1 cellular context compared by ENCODE assay signal in the genomic region with DNA sequence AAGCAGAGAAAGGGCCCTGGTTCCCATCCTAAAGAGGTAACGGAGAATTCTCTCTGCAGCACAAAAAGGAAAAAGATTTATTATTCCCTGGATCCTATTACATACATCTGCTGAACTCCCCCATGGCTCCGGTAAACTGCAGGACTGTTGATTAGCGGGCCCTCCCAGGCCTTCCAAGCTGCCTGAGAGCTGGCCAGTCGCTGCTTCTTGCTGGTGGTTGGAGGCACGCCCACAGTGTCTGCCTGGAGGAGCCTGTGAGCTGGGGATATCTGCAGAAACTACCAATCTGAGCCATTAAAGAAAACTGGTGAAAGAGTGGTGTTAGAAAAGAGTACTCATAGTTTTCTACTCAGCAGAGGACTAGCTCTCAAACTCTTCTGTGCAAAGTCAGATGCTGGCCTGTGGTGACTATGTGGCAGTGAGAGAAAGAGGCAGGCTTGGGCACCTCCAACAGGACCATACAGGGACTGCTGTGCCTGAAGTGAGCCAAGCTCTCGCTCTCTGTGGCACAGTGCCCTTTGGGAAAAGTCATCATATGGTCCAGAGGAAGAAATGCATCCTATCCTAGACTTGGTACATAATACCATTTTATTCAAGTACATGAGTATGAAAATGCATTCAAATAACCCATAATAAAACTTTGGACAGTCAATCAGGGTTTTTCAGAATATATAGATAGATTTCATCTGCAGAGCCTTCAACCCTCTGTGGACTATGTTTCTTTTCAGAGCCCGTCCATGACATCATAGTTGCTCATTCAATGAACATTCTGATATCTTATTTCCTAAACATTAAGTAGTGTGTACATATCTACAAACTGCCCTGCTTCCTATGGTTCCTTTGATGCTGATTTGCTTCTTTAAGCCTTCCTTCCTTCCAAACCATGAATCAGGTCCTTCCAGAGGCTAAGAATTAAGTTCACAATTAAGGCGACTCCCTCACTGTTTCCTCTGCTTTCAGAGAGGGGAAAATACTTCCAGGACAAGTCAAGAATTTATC.
TF ChIP-seq lines count a peak whose summit lies in the region.

No MANE protein-coding gene starts in this region.

TF ChIP-seq in WTC11, 78 proteins besides CTCF, POLR2A, EP300 and RAD21 (continued from another document):
- TF ChIP-seq ZNF512 (CRISPR knock-in tag; IDR thresholded peaks at IDR 0.05; ENCODE audit: borderline replicate concordance), result no peak
- TF ChIP-seq, protein P1, sequence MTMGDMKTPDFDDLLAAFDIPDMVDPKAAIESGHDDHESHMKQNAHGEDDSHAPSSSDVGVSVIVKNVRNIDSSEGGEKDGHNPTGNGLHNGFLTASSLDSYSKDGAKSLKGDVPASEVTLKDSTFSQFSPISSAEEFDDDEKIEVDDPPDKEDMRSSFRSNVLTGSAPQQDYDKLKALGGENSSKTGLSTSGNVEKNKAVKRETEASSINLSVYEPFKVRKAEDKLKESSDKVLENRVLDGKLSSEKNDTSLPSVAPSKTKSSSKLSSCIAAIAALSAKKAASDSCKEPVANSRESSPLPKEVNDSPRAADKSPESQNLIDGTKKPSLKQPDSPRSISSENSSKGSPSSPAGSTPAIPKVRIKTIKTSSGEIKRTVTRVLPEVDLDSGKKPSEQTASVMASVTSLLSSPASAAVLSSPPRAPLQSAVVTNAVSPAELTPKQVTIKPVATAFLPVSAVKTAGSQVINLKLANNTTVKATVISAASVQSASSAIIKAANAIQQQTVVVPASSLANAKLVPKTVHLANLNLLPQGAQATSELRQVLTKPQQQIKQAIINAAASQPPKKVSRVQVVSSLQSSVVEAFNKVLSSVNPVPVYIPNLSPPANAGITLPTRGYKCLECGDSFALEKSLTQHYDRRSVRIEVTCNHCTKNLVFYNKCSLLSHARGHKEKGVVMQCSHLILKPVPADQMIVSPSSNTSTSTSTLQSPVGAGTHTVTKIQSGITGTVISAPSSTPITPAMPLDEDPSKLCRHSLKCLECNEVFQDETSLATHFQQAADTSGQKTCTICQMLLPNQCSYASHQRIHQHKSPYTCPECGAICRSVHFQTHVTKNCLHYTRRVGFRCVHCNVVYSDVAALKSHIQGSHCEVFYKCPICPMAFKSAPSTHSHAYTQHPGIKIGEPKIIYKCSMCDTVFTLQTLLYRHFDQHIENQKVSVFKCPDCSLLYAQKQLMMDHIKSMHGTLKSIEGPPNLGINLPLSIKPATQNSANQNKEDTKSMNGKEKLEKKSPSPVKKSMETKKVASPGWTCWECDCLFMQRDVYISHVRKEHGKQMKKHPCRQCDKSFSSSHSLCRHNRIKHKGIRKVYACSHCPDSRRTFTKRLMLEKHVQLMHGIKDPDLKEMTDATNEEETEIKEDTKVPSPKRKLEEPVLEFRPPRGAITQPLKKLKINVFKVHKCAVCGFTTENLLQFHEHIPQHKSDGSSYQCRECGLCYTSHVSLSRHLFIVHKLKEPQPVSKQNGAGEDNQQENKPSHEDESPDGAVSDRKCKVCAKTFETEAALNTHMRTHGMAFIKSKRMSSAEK (CRISPR knock-in tag; IDR thresholded peaks at IDR 0.05; ENCODE audit: borderline replicate concordance), result no peak
- TF ChIP-seq ZNF671 (CRISPR knock-in tag; IDR thresholded peaks at IDR 0.05), result no peak
- TF ChIP-seq, protein P2, sequence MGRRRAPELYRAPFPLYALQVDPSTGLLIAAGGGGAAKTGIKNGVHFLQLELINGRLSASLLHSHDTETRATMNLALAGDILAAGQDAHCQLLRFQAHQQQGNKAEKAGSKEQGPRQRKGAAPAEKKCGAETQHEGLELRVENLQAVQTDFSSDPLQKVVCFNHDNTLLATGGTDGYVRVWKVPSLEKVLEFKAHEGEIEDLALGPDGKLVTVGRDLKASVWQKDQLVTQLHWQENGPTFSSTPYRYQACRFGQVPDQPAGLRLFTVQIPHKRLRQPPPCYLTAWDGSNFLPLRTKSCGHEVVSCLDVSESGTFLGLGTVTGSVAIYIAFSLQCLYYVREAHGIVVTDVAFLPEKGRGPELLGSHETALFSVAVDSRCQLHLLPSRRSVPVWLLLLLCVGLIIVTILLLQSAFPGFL (CRISPR knock-in tag; IDR thresholded peaks at IDR 0.05; ENCODE audit: borderline replicate concordance), result no peak
- no peak for TF ChIP-seq PRRX2 (CRISPR knock-in tag; IDR thresholded peaks at IDR 0.05)
- no peak for TF ChIP-seq ATF2 (CRISPR knock-in tag; IDR thresholded peaks at IDR 0.05; ENCODE audit: borderline replicate concordance, low read depth)
- no peak for TF ChIP-seq IRF2 (CRISPR knock-in tag; IDR thresholded peaks at IDR 0.05; ENCODE audit: borderline replicate concordance, low read depth)
- TF ChIP-seq FOXK1 (CRISPR knock-in tag; IDR thresholded peaks at IDR 0.05), result no peak
TF ChIP-seq in WTC11: peak in this region for 0.
